ENCODE assay signal across 17 cellular contexts in the genomic region with DNA sequence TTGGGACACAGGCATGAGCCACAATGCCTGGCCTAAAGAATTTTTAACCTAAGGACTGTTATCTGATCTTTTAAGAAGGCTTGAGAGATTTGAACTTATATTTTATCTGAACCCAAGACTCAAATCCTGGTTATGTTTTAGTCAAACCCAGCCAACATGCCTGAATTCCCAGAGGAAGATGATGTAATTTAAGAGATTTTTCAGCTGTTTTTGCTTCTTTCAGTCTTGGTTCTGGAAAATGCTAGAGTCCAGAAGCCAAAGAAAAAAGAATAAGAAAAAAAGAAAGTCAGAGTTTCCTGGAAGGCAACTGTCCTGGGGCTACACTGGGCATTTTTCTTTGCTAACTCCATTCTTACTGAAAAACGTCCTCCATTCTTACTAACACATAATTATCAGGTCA.
DNase-seq lines count a peak whose midpoint lies in the region; ATAC-seq and TF ChIP-seq lines count a peak whose summit lies in the region.
"Had no signal": no experiment of that assay in that cellular context is flagged by ENCODE, and none has a peak within 500 bp of the region (broad histone marks: within the 10 kb centered on the region; RNA-seq: fewer than 3 reads in every experiment).

No MANE protein-coding gene starts in this region.

- no peak overlapping the region for H3K9ac ChIP-seq in subcutaneous abdominal adipose tissue (ENCODE audit: low read length in 5 of 5)

- H3K27me3 Mint-ChIP-seq in nephron progenitor cell (ENCODE audit: low read depth, poor library complexity) = peaks cover 10% of the 10 kb centered on the region

- intact Hi-C loops in Right ventricle myocardium inferior (cut with DNase I) = no loop called here
- intact Hi-C loops in right cardiac atrium (cut with DNase I) = no loop called here

- H3K9me3 Mint-ChIP-seq in nephron progenitor cell = peaks cover 20% of the 10 kb centered on the region

- peaks cover 4% of the 10 kb centered on the region for H3K4me1 Mint-ChIP-seq in nephron progenitor cell

- 26% methylated on average over 1 of the region's 1 CpG for WGBS in right cardiac atrium

- H3K4me1 ChIP-seq in right atrium auricular region (peaks cover 0 to 10% of the 10 kb centered on the region in 2 donors), right cardiac atrium (ENCODE audit: control insufficient read depth, insufficient read depth, low read length) (peaks cover 6% of the 10 kb centered on the region), subcutaneous abdominal adipose tissue (ENCODE audit: control insufficient read depth in 5 of 5, insufficient read depth in 5 of 5, low read length in 5 of 5) (peaks cover 0 to 22% (median 19%) of the 10 kb centered on the region in 5 donors)
- H3K4me1 ChIP-seq: Caco-2 had no signal

- H3K4me3 ChIP-seq in right atrium auricular region = no peak overlapping the region
- no peak overlapping the region for H3K4me3 ChIP-seq in right cardiac atrium (ENCODE audit: low read length)
- no peak overlapping the region for H3K4me3 ChIP-seq in subcutaneous abdominal adipose tissue (ENCODE audit: low read depth in 1 of 5, low read length in 5 of 5)
- H3K4me3 ChIP-seq: K562 had no signal

- no peak overlapping the region for H3K27ac Mint-ChIP-seq in nephron progenitor cell

- peak; percentile 69 for ATAC-seq in Right ventricle myocardium inferior
- peak; percentile 44 to 74 for ATAC-seq in right cardiac atrium
- no peak for ATAC-seq in HG03520 (IDR thresholded peaks at IDR 0.05; ENCODE audit: unreplicated experiment)
- ATAC-seq: K562, PC-3 had no signal

- no peaks in the 10 kb centered on the region for H3K27me3 ChIP-seq in right atrium auricular region
- H3K27me3 ChIP-seq in right cardiac atrium (ENCODE audit: control insufficient read depth, insufficient read depth) = no peaks in the 10 kb centered on the region
- no peaks in the 10 kb centered on the region for H3K27me3 ChIP-seq in subcutaneous abdominal adipose tissue (ENCODE audit: control insufficient read depth in 5 of 5, insufficient read depth in 4 of 5, low read length in 5 of 5)

- no peaks in the 10 kb centered on the region for H3K9me3 ChIP-seq in right atrium auricular region
- no peaks in the 10 kb centered on the region for H3K9me3 ChIP-seq in right cardiac atrium (ENCODE audit: control insufficient read depth, low read length)
- peaks cover 0 to 3% (median 0%) of the 10 kb centered on the region in 5 donors for H3K9me3 ChIP-seq in subcutaneous abdominal adipose tissue (ENCODE audit: control insufficient read depth in 5 of 5, low read length in 5 of 5)
- H3K9me3 ChIP-seq: Caco-2 had no signal

- no peak overlapping the region for H3K4me3 Mint-ChIP-seq in nephron progenitor cell

- H3K36me3 Mint-ChIP-seq in nephron progenitor cell (ENCODE audit: low read depth) = no peaks in the 10 kb centered on the region

- H3K36me3 ChIP-seq in right atrium auricular region (no peaks in the 10 kb centered on the region), subcutaneous abdominal adipose tissue (ENCODE audit: control insufficient read depth in 5 of 5, insufficient read depth in 5 of 5, low read length in 5 of 5) (no peaks in the 10 kb centered on the region)

- H3K27ac ChIP-seq in right atrium auricular region (no peak overlapping the region), right cardiac atrium (ENCODE audit: low read length) (no peak overlapping the region), subcutaneous abdominal adipose tissue (ENCODE audit: low read depth, low read length) (peak overlapping the region; percentile 72)

- TF ChIP-seq CTCF in right atrium auricular region (IDR thresholded peaks at IDR 0.05) (no peak), nephron progenitor cell (IDR thresholded peaks at IDR 0.05) (no peak)

- DNase-seq in Right ventricle myocardium inferior (ENCODE audit: missing footprints) (no peak), right atrium auricular region (ENCODE audit: low spot score) (no peak), dedifferentiated amniotic fluid mesenchymal stem cell (ENCODE audit: extremely low spot score) (peak; percentile 66), right cardiac atrium (no peak), nephron progenitor cell (no peak), kidney glomerular epithelial cell (lab: John Stamatoyannopoulos, UW) (no peak)
- DNase-seq: 8988T, AML-193, Caco-2, HCEC 1CT, NCI-H146, NCI-H2081 treated with DMSO at 0.1 percent for 48 hours, NCI-H69, PC-3 had no signal
